8 cellular contexts compared by ENCODE assay signal in the genomic region with DNA sequence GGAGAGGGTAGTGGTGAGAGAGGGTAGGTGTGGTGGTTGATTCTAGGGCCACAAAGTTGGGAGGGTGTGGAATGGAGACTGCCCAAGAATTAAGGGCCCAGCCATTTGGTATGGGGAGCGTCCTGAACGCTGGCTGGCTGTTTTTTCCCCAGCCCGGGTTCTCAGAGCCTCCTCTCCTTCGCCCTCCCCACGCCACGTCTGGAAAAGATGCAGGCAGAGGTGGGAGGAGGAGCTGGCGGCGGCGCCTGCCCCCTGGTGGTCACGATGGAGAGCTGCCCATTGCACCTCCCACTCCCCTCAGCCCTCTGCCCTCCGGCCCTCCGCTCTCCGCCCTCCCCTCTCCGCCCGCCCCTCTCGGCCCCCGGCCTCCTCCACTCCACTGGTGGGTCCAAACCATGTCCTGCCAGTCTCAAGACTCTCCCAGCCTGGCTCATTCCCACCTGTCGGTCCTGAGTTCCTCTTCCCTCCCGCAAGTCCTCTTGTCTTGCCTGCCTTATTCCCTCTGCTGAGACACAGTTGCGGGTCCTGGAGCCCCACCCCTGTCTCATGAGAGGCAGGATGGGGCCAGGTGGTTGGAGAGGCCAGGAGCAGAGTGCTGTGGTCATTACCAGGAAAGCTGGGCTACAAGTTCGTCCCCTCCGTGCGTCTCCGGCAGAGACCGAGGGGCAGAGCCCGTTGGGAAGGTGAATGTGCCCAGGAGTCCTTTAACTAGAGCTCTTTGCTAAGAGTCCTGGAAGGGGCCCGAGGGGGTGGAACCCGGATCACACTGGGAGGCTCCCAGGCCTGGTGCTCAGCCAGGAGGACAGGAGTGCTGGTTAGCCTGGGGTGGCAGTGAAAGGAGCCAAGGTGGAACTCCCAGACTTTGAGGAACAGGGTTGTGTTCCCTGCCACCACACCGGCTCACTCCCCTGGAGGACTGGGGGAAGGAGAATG. TPM values are rescaled to one million over a fixed set of nuclear protein-coding genes. Genes with fewer than 3 reads are reported as not detected.
DNase-seq lines count a peak whose midpoint lies in the region; ATAC-seq and TF ChIP-seq lines count a peak whose summit lies in the region.

No MANE protein-coding gene starts in this region.

- H3K9me3 ChIP-seq in left lung = no peaks in the 10 kb centered on the region

- intact Hi-C loops in left lung (cut with DNase I) = loop anchor here (5.0 to 10.0 kb wide), 3 partner anchors 54 to 257 kb away; a partner anchor contains a TSS

- H3K27me3 ChIP-seq in left lung = no peaks in the 10 kb centered on the region

- peaks cover 6 to 32% of the 10 kb centered on the region in 2 donors for H3K4me1 ChIP-seq in left lung

- ATAC-seq in left lung = peak; percentile 94
- no peak for ATAC-seq in HG02840 (IDR thresholded peaks at IDR 0.05; ENCODE audit: low FRiP score, unreplicated experiment)

- no peak overlapping the region for H3K4me3 Mint-ChIP-seq in activated CD4-positive, alpha-beta T cell treated with anti-CD3 and anti-CD28 coated beads, Interleukin-2, amount 10 ng/mL, durations not matched to agents 7 days and 5 days

- H3K4me3 ChIP-seq in HFF-Myc (replicated peaks; ENCODE audit: low read depth, low read length) (no peak overlapping the region), left lung (peak overlapping the region in 1 of 2 donors; percentile 3)

- H3K27ac ChIP-seq in left lung = no peak overlapping the region

- DNase-seq in C1 segment of cervical spinal cord (lab: John Stamatoyannopoulos, UW) = peak in 10 of 14 donors; percentile 30 to 70 (median 54)
- peak; percentile 24 for DNase-seq in HFF-Myc (ENCODE audit: extremely low read depth, low read depth)
- peak; percentile 23 to 75 for DNase-seq in NCI-H446 (lab: John Stamatoyannopoulos, UW)
- peak; percentile 63 for DNase-seq in activated CD4-positive, alpha-beta T cell treated with anti-CD3 and anti-CD28 coated beads, Interleukin-2, amount 10 ng/mL, durations not matched to agents 7 days and 5 days
- peak; percentile 52 for DNase-seq in dedifferentiated amniotic fluid mesenchymal stem cell (ENCODE audit: extremely low spot score)
- peak; percentile 75 to 95 for DNase-seq in left lung
- peak; percentile 50 to 63 for DNase-seq in stimulated activated CD4-positive, alpha-beta T cell treated with anti-CD3 and anti-CD28 coated beads, Interleukin-2, amount 100 ng/mL, for 48 hours

- H3K27ac Mint-ChIP-seq in activated CD4-positive, alpha-beta T cell treated with anti-CD3 and anti-CD28 coated beads, Interleukin-2, amount 10 ng/mL, durations not matched to agents 7 days and 5 days = no peak overlapping the region

- H3K36me3 ChIP-seq in left lung = peaks cover 0 to 21% of the 10 kb centered on the region in 2 donors

- POLR2A ChIA-PET in activated CD4-positive, alpha-beta T cell treated with anti-CD3 and anti-CD28 coated beads, Interleukin-2, amount 10 ng/mL, durations not matched to agents 7 days and 5 days (lab: Charles Lee) = no interaction called here

- H3K4me1 Mint-ChIP-seq in activated CD4-positive, alpha-beta T cell treated with anti-CD3 and anti-CD28 coated beads, Interleukin-2, amount 10 ng/mL, durations not matched to agents 7 days and 5 days = peaks cover 11% of the 10 kb centered on the region

- TF ChIP-seq CTCF in HFF-Myc (IDR thresholded peaks at IDR 0.05; ENCODE audit: low read depth, low read length, missing control alignments) (peak; percentile 80), left lung (IDR thresholded peaks at IDR 0.05) (peak; percentile 93 to 94)

- no peaks in the 10 kb centered on the region for H3K27me3 Mint-ChIP-seq in activated CD4-positive, alpha-beta T cell treated with anti-CD3 and anti-CD28 coated beads, Interleukin-2, amount 10 ng/mL, durations not matched to agents 7 days and 5 days

- no peaks in the 10 kb centered on the region for H3K9me3 Mint-ChIP-seq in activated CD4-positive, alpha-beta T cell treated with anti-CD3 and anti-CD28 coated beads, Interleukin-2, amount 10 ng/mL, durations not matched to agents 7 days and 5 days

- no peaks in the 10 kb centered on the region for H3K36me3 Mint-ChIP-seq in activated CD4-positive, alpha-beta T cell treated with anti-CD3 and anti-CD28 coated beads, Interleukin-2, amount 10 ng/mL, durations not matched to agents 7 days and 5 days (ENCODE audit: low read depth)

- CTCF ChIA-PET in activated CD4-positive, alpha-beta T cell treated with anti-CD3 and anti-CD28 coated beads, Interleukin-2, amount 10 ng/mL, durations not matched to agents 7 days and 5 days (lab: Charles Lee) = interaction anchor here (0.5 to 4.0 kb wide), 27 partner anchors 9 to 788 kb away, joined by 3 to 38 read pairs (median 3); a partner anchor contains a TSS

RNA-seq across cellular contexts. Expression of a gene that starts 22.6 kb away (rescaled TPM):
- total RNA-seq in activated CD4-positive, alpha-beta T cell treated with anti-CD3 and anti-CD28 coated beads, Interleukin-2, amount 10 ng/mL, durations not matched to agents 7 days and 5 days = under 1 TPM in 1 of 2 experiments, not detected in 1; 0.25 TPM
- 1 to 10 TPM; 2.6 to 6.4 TPM for total RNA-seq in left lung

RNA-seq across cellular contexts. Expression of a gene that starts 36.9 kb away (rescaled TPM):
- not detected for total RNA-seq in activated CD4-positive, alpha-beta T cell treated with anti-CD3 and anti-CD28 coated beads, Interleukin-2, amount 10 ng/mL, durations not matched to agents 7 days and 5 days
- total RNA-seq in left lung = 1 to 10 TPM in 1 of 2 donors, under 1 TPM in 1; 0.18 to 2.4 TPM

RNA-seq across cellular contexts. Expression of a gene that starts 56.3 kb away (rescaled TPM):
- total RNA-seq in activated CD4-positive, alpha-beta T cell treated with anti-CD3 and anti-CD28 coated beads, Interleukin-2, amount 10 ng/mL, durations not matched to agents 7 days and 5 days = 1 to 10 TPM in 1 of 2 experiments, under 1 TPM in 1; 0.60 to 1.3 TPM
- total RNA-seq in left lung = 10 to 100 TPM; 41.7 to 45.0 TPM

Comparison
In these comparisons a context has a peak if more than half of its experiments do, and no peak if none do; other contexts are left out.
1. DNase-seq: peak in every context shown above with its lines; median percentile 85 in left lung; 63 in activated CD4-positive, alpha-beta T cell treated with anti-CD3 and anti-CD28 coated beads, Interleukin-2, amount 10 ng/mL, durations not matched to agents 7 days and 5 days; 56 in stimulated activated CD4-positive, alpha-beta T cell treated with anti-CD3 and anti-CD28 coated beads, Interleukin-2, amount 100 ng/mL, for 48 hours; 54 in C1 segment of cervical spinal cord; 52 in dedifferentiated amniotic fluid mesenchymal stem cell; 49 in NCI-H446; 24 in HFF-Myc.
2. RNA of a gene that starts 56.3 kb away (total RNA-seq): 41.7 to 45.0 TPM in left lung; 0.60 to 1.3 TPM in activated CD4-positive, alpha-beta T cell treated with anti-CD3 and anti-CD28 coated beads, Interleukin-2, amount 10 ng/mL, durations not matched to agents 7 days and 5 days; every median in the first group is over 10 times any median in the second.